Comparison of ENCODE assay signal across 7 cellular contexts in genomic region chr17:70168979-70169706, GRCh38. TPM values are rescaled to one million over a fixed set of nuclear protein-coding genes. Genes with fewer than 3 reads are reported as not detected.
DNase-seq lines count a peak whose midpoint lies in the region; ATAC-seq and TF ChIP-seq lines count a peak whose summit lies in the region.

Gene KCNJ2, plus strand, starts transcription at chr17:70169532. Its CDS starts 5,508 bp downstream, at chr17:70175040.

- peak within 1 kb of the TSS; percentile 91 for H3K4me2 ChIP-seq in skeletal muscle satellite cell (ENCODE audit: low read length)

- peak within 1 kb of the TSS; percentile 81 for H3K4me3 ChIP-seq in skeletal muscle satellite cell (ENCODE audit: low read length)

- H3K9me3 ChIP-seq in skeletal muscle satellite cell (replicated peaks; ENCODE audit: low read length) = no peaks in the 10 kb centered on the region

- H3K9ac ChIP-seq in skeletal muscle satellite cell (ENCODE audit: low read depth, low read length) = peak within 1 kb of the TSS; percentile 77

- no peak for TF ChIP-seq POLR2A in GM18505 (IDR thresholded peaks at IDR 0.05; ENCODE audit: borderline replicate concordance, extremely low read depth, insufficient read depth, insufficient read length)

- H3K4me1 ChIP-seq in skeletal muscle satellite cell (ENCODE audit: control insufficient read depth, insufficient read depth, low read length) = peaks cover 24% of the 10 kb centered on the region

- H3K27ac ChIP-seq in caudate nucleus (ENCODE audit: low read depth, low read length) = peak within 1 kb of the TSS; percentile 92

- peak; percentile 70 for DNase-seq in NCI-H1105 (lab: John Stamatoyannopoulos, UW)
- peak; percentile 83 for DNase-seq in SW480 (ENCODE audit: low spot score)
- DNase-seq in caudate nucleus (lab: John Stamatoyannopoulos, UW) = peak in 59 of 61 donors; percentile 31 to 95 (median 85)
- DNase-seq in inferior parietal cortex (ENCODE audit: extremely low spot score) = peak; percentile 81

- ATAC-seq in GM18505 (IDR thresholded peaks at IDR 0.05; ENCODE audit: unreplicated experiment) (peak; percentile 97), HG02678 (IDR thresholded peaks at IDR 0.05; ENCODE audit: unreplicated experiment) (peak; percentile 97)

- H3K36me3 ChIP-seq in skeletal muscle satellite cell (ENCODE audit: insufficient read depth, low read length) = no peaks in the 10 kb centered on the region

- H3K27me3 ChIP-seq in skeletal muscle satellite cell (ENCODE audit: control insufficient read depth, insufficient read depth, low read length) = no peaks in the 10 kb centered on the region

RNA-seq across cellular contexts. Expression of gene KCNJ2, which starts in this region (rescaled TPM):
- total RNA-seq in skeletal muscle satellite cell (2012; rRNA removed) = 0.76 and 1.7 TPM in 2 replicates

Comparison
In these comparisons a context has a peak if more than half of its experiments do, and no peak if none do; other contexts are left out.
1. Peak in every context shown above with its lines: DNase-seq, ATAC-seq, H3K4me3 ChIP-seq and H3K27ac ChIP-seq.